In the genomic region with DNA sequence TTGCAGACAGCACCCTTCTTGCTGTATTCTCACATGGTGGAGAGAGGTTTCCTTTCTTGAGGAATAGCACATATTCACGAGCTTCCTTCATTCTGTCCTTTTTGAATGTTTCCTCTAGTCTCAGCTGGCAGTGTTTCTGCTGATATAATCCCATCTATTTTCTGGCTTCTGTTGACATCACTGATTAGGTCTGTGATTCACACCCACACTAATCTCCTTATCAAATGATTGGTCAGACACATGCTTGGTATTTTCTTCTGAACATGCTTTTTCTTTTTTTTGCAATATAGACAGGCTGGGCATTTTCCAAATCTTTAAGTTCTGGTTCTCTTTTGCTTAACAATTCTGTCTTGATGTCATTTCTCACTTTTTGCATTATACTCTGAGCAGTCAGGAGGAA, we compare ENCODE assay signal across 34 cellular contexts.
DNase-seq lines count a peak whose midpoint lies in the region; ATAC-seq, FAIRE-seq and TF ChIP-seq lines count a peak whose summit lies in the region.
"Had no signal": no experiment of that assay in that cellular context is flagged by ENCODE, and none has a peak within 500 bp of the region (broad histone marks: within the 10 kb centered on the region; RNA-seq: fewer than 3 reads in every experiment).

No MANE protein-coding gene starts in this region.

- CTCF ChIA-PET in A549 (lab: Yijun Ruan, JAX): interaction anchor here (1.0 to 2.8 kb wide), 6 partner anchors 10 to 207 kb away, joined by 3 to 21 read pairs (median 4); no protein-coding TSS in a partner anchor
- CTCF ChIA-PET in IMR-90 (lab: Yijun Ruan, JAX): interaction anchor here (2.6 kb wide), 1 partner anchor 207 kb away, joined by 9 read pairs; no protein-coding TSS in a partner anchor

- H3K27me3 ChIP-seq in IMR-90 (ENCODE audit: control insufficient read depth, insufficient read depth, low read length) (no peaks in the 10 kb centered on the region), astrocyte (ENCODE audit: insufficient read depth, low read length) (no peaks in the 10 kb centered on the region), left lung (no peaks in the 10 kb centered on the region), SJCRH30 (no peaks in the 10 kb centered on the region)
- H3K27me3 ChIP-seq: BE2C, cardiac muscle cell, colonic mucosa, foreskin keratinocyte, heart left ventricle, pancreas, right atrium auricular region, testis, vagina had no signal

- H3K4me1 Mint-ChIP-seq in astrocyte (ENCODE audit: low read depth, unreplicated experiment) (peaks cover 12% of the 10 kb centered on the region), mesothelial cell of epicardium (peaks cover 18% of the 10 kb centered on the region)
- H3K4me1 Mint-ChIP-seq: nephron progenitor cell had no signal

- no peak for TF ChIP-seq EP300 in A549 (IDR thresholded peaks at IDR 0.05)

- H3K79me1 ChIP-seq in IMR-90 (ENCODE audit: low read depth in 1 of 2, low read length in 2 of 2): no peaks in the 10 kb centered on the region

- H2BK120ac ChIP-seq in IMR-90 (ENCODE audit: low read depth, low read length): 0 out of 2 replicates have a peak overlapping the region, but pooled peaks have one; percentile 12

- H3K9me3 ChIP-seq in A549: no peaks in the 10 kb centered on the region
- H3K9me3 ChIP-seq in IMR-90 (ENCODE audit: control insufficient read depth, insufficient read depth, low read length): no peaks in the 10 kb centered on the region
- H3K9me3 ChIP-seq in astrocyte (ENCODE audit: insufficient read depth, low read depth, low read length): no peaks in the 10 kb centered on the region
- peaks cover 0 to 4% of the 10 kb centered on the region in 2 donors for H3K9me3 ChIP-seq in left lung
- no peaks in the 10 kb centered on the region for H3K9me3 ChIP-seq in SJCRH30 (replicated peaks)
- H3K9me3 ChIP-seq: BE2C, colonic mucosa, pancreas, testis, vagina had no signal

- intact Hi-C loops in IMR-90 (cut with micrococcal nuclease) (no loop called here), left lung (cut with DNase I) (loop anchor here in 1 of 2 donors (5.0 kb wide), 1 partner anchor 208 kb away; no protein-coding TSS in a partner anchor)

- H2BK5ac ChIP-seq in IMR-90 (ENCODE audit: low read depth, low read length, poor library complexity, severe bottlenecking): no peak overlapping the region

- H4K91ac ChIP-seq in IMR-90 (ENCODE audit: insufficient read depth, low read depth, low read length): no peak overlapping the region

- ATAC-seq in A549: peak in 1 of 2 experiments; percentile 8; a peak in 1 of 6 replicates
- ATAC-seq in IMR-90 (ENCODE audit: low read depth): no peak
- ATAC-seq in left lung: no peak
- ATAC-seq in HG02571 (IDR thresholded peaks at IDR 0.05; ENCODE audit: unreplicated experiment): no peak
- ATAC-seq: activated CD8-positive, alpha-beta memory T cell treated with anti-CD3 and anti-CD28 coated beads, Interleukin-2, amount 10 ng/mL, durations not matched to agents 7 days and 5 days; heart left ventricle had no signal

- WGBS in A549 (ENCODE audit: missing lambda C conversion rate): 78% methylated on average over 1 of the region's 1 CpG
- WGBS in IMR-90 (ENCODE audit: extremely low coverage in 2 of 2, insufficient read length in 1 of 2), 2 experiments: 80% methylated on average over 1 of the region's 1 CpG; no CpG with 5 or more reads in 1 of the 2 experiments

- no peaks in the 10 kb centered on the region for H3K36me3 ChIP-seq in IMR-90 (ENCODE audit: control insufficient read depth, insufficient read depth, low read length)
- H3K36me3 ChIP-seq in astrocyte (ENCODE audit: insufficient read depth, low read length): no peaks in the 10 kb centered on the region
- no peaks in the 10 kb centered on the region for H3K36me3 ChIP-seq in left lung
- H3K36me3 ChIP-seq in SJCRH30: no peaks in the 10 kb centered on the region
- H3K36me3 ChIP-seq: BE2C, cardiac muscle cell, colonic mucosa, heart left ventricle, pancreas, right atrium auricular region, vagina, WERI-Rb-1 had no signal

- no peak overlapping the region for H3K4me3 Mint-ChIP-seq in astrocyte (ENCODE audit: unreplicated experiment)
- H3K4me3 Mint-ChIP-seq in mesothelial cell of epicardium: no peak overlapping the region
- H3K4me3 Mint-ChIP-seq: activated CD4-positive, alpha-beta T cell treated with anti-CD3 and anti-CD28 coated beads, Interleukin-2, amount 10 ng/mL, durations not matched to agents 7 days and 5 days; activated CD8-positive, alpha-beta memory T cell treated with anti-CD3 and anti-CD28 coated beads, Interleukin-2, amount 10 ng/mL, durations not matched to agents 7 days and 5 days; nephron progenitor cell had no signal

- H3K27me3 Mint-ChIP-seq in astrocyte (ENCODE audit: low read depth, unreplicated experiment) (no peaks in the 10 kb centered on the region), mesothelial cell of epicardium (ENCODE audit: low read depth) (no peaks in the 10 kb centered on the region)
- H3K27me3 Mint-ChIP-seq: activated CD4-positive, alpha-beta T cell treated with anti-CD3 and anti-CD28 coated beads, Interleukin-2, amount 10 ng/mL, durations not matched to agents 7 days and 5 days had no signal

- no peak overlapping the region for H2AK9ac ChIP-seq in IMR-90 (replicated peaks; ENCODE audit: low read depth, low read length, poor library complexity)

- H3K56ac ChIP-seq in IMR-90 (ENCODE audit: extremely low read depth, insufficient read depth, low read length): no peak overlapping the region

- H3K9me3 Mint-ChIP-seq in astrocyte (ENCODE audit: unreplicated experiment): peaks cover 2% of the 10 kb centered on the region
- H3K9me3 Mint-ChIP-seq in mesothelial cell of epicardium: peaks cover 17% of the 10 kb centered on the region
- H3K9me3 Mint-ChIP-seq: activated CD4-positive, alpha-beta T cell treated with anti-CD3 and anti-CD28 coated beads, Interleukin-2, amount 10 ng/mL, durations not matched to agents 7 days and 5 days had no signal

- H4K20me1 ChIP-seq in IMR-90 (ENCODE audit: insufficient read depth, low read length) (no peaks in the 10 kb centered on the region), astrocyte (ENCODE audit: insufficient read depth, low read length) (no peaks in the 10 kb centered on the region)

- no peak for TF ChIP-seq RAD21 in A549 (conservative IDR thresholded peaks at IDR 0.05 in 1 of 2, IDR thresholded peaks at IDR 0.05 in 1 of 2)
- no peak for TF ChIP-seq RAD21 in IMR-90 (IDR thresholded peaks at IDR 0.05; ENCODE audit: low read length)

- H4K8ac ChIP-seq in IMR-90 (ENCODE audit: low read depth in 2 of 2, low read length in 2 of 2): no peak overlapping the region; a peak in 1 of 4 replicates

- H3K79me2 ChIP-seq in astrocyte (ENCODE audit: insufficient read depth, low read length): no peaks in the 10 kb centered on the region

- H3K9me1 ChIP-seq in IMR-90 (ENCODE audit: insufficient read depth, low read length): no peaks in the 10 kb centered on the region

- H3K36me3 Mint-ChIP-seq in astrocyte (ENCODE audit: low read depth, unreplicated experiment) (no peaks in the 10 kb centered on the region), mesothelial cell of epicardium (no peaks in the 10 kb centered on the region)

- no peak overlapping the region for H2BK15ac ChIP-seq in IMR-90 (ENCODE audit: low read depth, low read length)

- no peak for DNase-seq in A549 (ENCODE audit: low read depth in 1 of 2, low spot score in 1 of 2)
- peak; percentile 13 for DNase-seq in IMR-90
- DNase-seq in astrocyte (ENCODE audit: low read depth): peak; percentile 53
- DNase-seq in mesothelial cell of epicardium (ENCODE audit: low spot score in 2 of 2, unreplicated experiment in 2 of 2): no peak
- DNase-seq in left lung: no peak
- no peak for DNase-seq in SJCRH30
- no peak for DNase-seq in SW 1271 (lab: John Stamatoyannopoulos, UW)
- DNase-seq: activated CD4-positive, alpha-beta T cell treated with anti-CD3 and anti-CD28 coated beads, Interleukin-2, amount 10 ng/mL, durations not matched to agents 7 days and 5 days; activated CD8-positive, alpha-beta memory T cell treated with anti-CD3 and anti-CD28 coated beads, Interleukin-2, amount 10 ng/mL, durations not matched to agents 7 days and 5 days; activated naive CD4-positive, alpha-beta T cell treated with Interleukin-2 at 50 U/mL for 16 hours; activated T-cell treated with anti-CD3 and anti-CD28 coated beads, Interleukin-2, amount 50 U/mL, for 48 hours; amygdala; BE2C; colonic mucosa; effector memory CD4-positive, alpha-beta T cell; H7; heart left ventricle; NCI-H1092 treated with DMSO at 0.1 percent for 48 hours; NCI-H187 treated with DMSO at 0.1 percent for 48 hours; NCI-H2171 treated with DMSO at 0.1 percent for 48 hours; NCI-H526; nephron progenitor cell; pancreas; stimulated activated CD4-positive, alpha-beta T cell treated with anti-CD3 and anti-CD28 coated beads, Interleukin-12 subunit alpha, Interleukin-12 subunit beta, amount 100 ng/mL, for 4 hours; stimulated activated CD4-positive, alpha-beta T cell treated with anti-CD3 and anti-CD28 coated beads, Interleukin-4, amount 100 ng/mL, for 4 hours; stimulated activated naive CD4-positive, alpha-beta T cell; T-helper 2 cell; testis; WERI-Rb-1 had no signal

- no peak for FAIRE-seq in A549 (lab: Jason Lieb, UNC)
- FAIRE-seq in astrocyte (lab: Jason Lieb, UNC): peak; percentile 41
- FAIRE-seq: pancreas had no signal

- dilution Hi-C loops in IMR-90 (cut with HindIII; ENCODE audit: low sequenced_read_pairs, unreplicated experiment): no loop called here

- no TSS peak for BruUV-seq in IMR-90 (replicated peaks; lab: Mats Ljungman, UMichigan)

- peaks cover 21% of the 10 kb centered on the region for H3K4me1 ChIP-seq in A549
- H3K4me1 ChIP-seq in IMR-90 (ENCODE audit: control insufficient read depth, insufficient read depth, low read length): peaks cover 5% of the 10 kb centered on the region
- H3K4me1 ChIP-seq in astrocyte (ENCODE audit: insufficient read depth, low read length): peaks cover 8% of the 10 kb centered on the region
- H3K4me1 ChIP-seq in left lung: peaks cover 0 to 6% of the 10 kb centered on the region in 2 donors
- no peaks in the 10 kb centered on the region for H3K4me1 ChIP-seq in SJCRH30
- H3K4me1 ChIP-seq: BE2C, colonic mucosa, foreskin keratinocyte, heart left ventricle, pancreas, right atrium auricular region, testis, vagina had no signal

- H3K27ac Mint-ChIP-seq in astrocyte (ENCODE audit: unreplicated experiment) (no peak overlapping the region), mesothelial cell of epicardium (peak overlapping the region; percentile 23)
- H3K27ac Mint-ChIP-seq: activated CD4-positive, alpha-beta T cell treated with anti-CD3 and anti-CD28 coated beads, Interleukin-2, amount 10 ng/mL, durations not matched to agents 7 days and 5 days; activated CD8-positive, alpha-beta memory T cell treated with anti-CD3 and anti-CD28 coated beads, Interleukin-2, amount 10 ng/mL, durations not matched to agents 7 days and 5 days; nephron progenitor cell had no signal

- TF ChIP-seq CTCF in A549 (IDR thresholded peaks at IDR 0.05): no peak
- no peak for TF ChIP-seq CTCF in IMR-90 (conservative IDR thresholded peaks at IDR 0.05; ENCODE audit: low read depth, low read length)
- TF ChIP-seq CTCF in astrocyte (IDR thresholded peaks at IDR 0.05; ENCODE audit: insufficient read depth, low read depth, low read length): no peak
- no peak for TF ChIP-seq CTCF in mesothelial cell of epicardium (IDR thresholded peaks at IDR 0.05; ENCODE audit: unreplicated experiment)
- no peak for TF ChIP-seq CTCF in left lung (IDR thresholded peaks at IDR 0.05)

- H3K27ac ChIP-seq in A549 (peak overlapping the region; percentile 12 to 50; a peak in 2 of 6 replicates), IMR-90 (ENCODE audit: insufficient read depth, low read length) (no peak overlapping the region), astrocyte (ENCODE audit: low read depth, low read length) (no peak overlapping the region), left lung (peak overlapping the region in 1 of 2 donors; percentile 24), SJCRH30 (no peak overlapping the region)
- H3K27ac ChIP-seq: cardiac muscle cell, colonic mucosa, foreskin keratinocyte, heart left ventricle, pancreas, right atrium auricular region, testis, vagina, WERI-Rb-1 had no signal

- H2AFZ ChIP-seq in IMR-90 (replicated peaks; ENCODE audit: low read length, poor library complexity) (no peak overlapping the region), astrocyte (ENCODE audit: low read depth, low read length) (no peak overlapping the region)

- peak overlapping the region; percentile 4; the same call in 1 of the 2 replicates for H3K18ac ChIP-seq in IMR-90 (ENCODE audit: low read depth, low read length)

- no peak overlapping the region for H3K4ac ChIP-seq in IMR-90 (ENCODE audit: low read depth, low read length)

- in situ Hi-C loops in IMR-90 (cut with MboI; ENCODE audit: low sequenced_read_pairs): no loop called here

- H3K4me3 ChIP-seq in A549: no peak overlapping the region
- no peak overlapping the region for H3K4me3 ChIP-seq in IMR-90 (ENCODE audit: insufficient read depth, low read depth, low read length)
- no peak overlapping the region for H3K4me3 ChIP-seq in astrocyte (ENCODE audit: insufficient read depth, low read depth, low read length)
- no peak overlapping the region for H3K4me3 ChIP-seq in left lung
- H3K4me3 ChIP-seq in SJCRH30: no peak overlapping the region
- H3K4me3 ChIP-seq: cardiac muscle cell, colonic mucosa, heart left ventricle, pancreas, right atrium auricular region, testis, vagina had no signal

- no peak overlapping the region for H3K9ac ChIP-seq in IMR-90 (ENCODE audit: low read depth, low read length)
- H3K9ac ChIP-seq in astrocyte (ENCODE audit: low read length): no peak overlapping the region

- no peak overlapping the region; the same call in 1 of the 2 replicates for H4K5ac ChIP-seq in IMR-90 (ENCODE audit: low read depth, low read length)

- no peak overlapping the region for H3K14ac ChIP-seq in IMR-90 (replicated peaks; ENCODE audit: low read depth, low read length)

- peak overlapping the region; percentile 66; the same call in 2 of the 3 replicates for H3K4me2 ChIP-seq in A549
- no peak overlapping the region for H3K4me2 ChIP-seq in IMR-90 (ENCODE audit: low read depth, low read length)
- peak overlapping the region; percentile 65 for H3K4me2 ChIP-seq in astrocyte (ENCODE audit: low read length)

- POLR2A ChIA-PET in A549 (lab: Yijun Ruan, JAX): interaction anchor here (2.0 kb wide), 1 partner anchor 65 kb away, joined by 5 read pairs; a partner anchor contains a TSS
- POLR2A ChIA-PET in IMR-90 (lab: Charles Lee; ENCODE audit: unreplicated experiment): no interaction called here

- TF ChIP-seq POLR2A in A549 (IDR thresholded peaks at IDR 0.05; ENCODE audit: low read length) (no peak), IMR-90 (IDR thresholded peaks at IDR 0.05; ENCODE audit: low read depth, low read length) (no peak)

- no peak overlapping the region for H2AK5ac ChIP-seq in IMR-90 (ENCODE audit: low read depth, low read length)

- peak overlapping the region; percentile 3; the same call in 1 of the 2 replicates for H2BK20ac ChIP-seq in IMR-90 (ENCODE audit: low read depth, low read length)

- no peak overlapping the region for H3K23ac ChIP-seq in IMR-90 (ENCODE audit: low read depth, low read length)

Comparison
In these comparisons a context has a peak if more than half of its experiments do, and no peak if none do; other contexts are left out.
1. DNase-seq: peak in IMR-90 (single experiment) and astrocyte (single experiment); none in A549 (0 of 2), mesothelial cell of epicardium (0 of 2), left lung (0 of 2), SJCRH30 (0 of 2) and SW 1271 (0 of 2).
2. H3K27ac ChIP-seq: peak in A549 (2 of 2); none in IMR-90 (single experiment), astrocyte (single experiment) and SJCRH30 (single experiment).